21 cellular contexts compared by ENCODE assay signal in the genomic region with DNA sequence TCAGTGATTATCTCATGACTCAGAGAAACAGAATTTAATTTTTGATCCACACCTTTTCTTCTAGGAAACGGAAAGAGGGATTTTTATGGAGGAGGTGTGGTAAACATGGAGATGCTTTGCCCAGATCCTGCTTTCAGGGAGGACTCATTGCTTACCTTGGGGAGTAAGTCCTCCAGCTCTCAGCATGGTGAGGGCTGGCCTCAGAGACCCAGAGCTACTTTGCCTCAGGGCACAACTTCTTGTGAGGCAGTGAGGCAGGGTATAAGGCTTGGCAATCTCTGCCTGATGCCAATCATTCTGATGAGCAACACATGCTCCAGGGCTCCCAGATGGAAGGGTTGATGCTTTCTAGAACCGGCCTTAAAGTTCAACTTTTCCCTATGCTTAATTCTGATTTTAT.
"Had no signal": no experiment of that assay in that cellular context is flagged by ENCODE, and none has a peak within 500 bp of the region (broad histone marks: within the 10 kb centered on the region; RNA-seq: fewer than 3 reads in every experiment).

No MANE protein-coding gene starts in this region.

- H3K9me3 ChIP-seq: colonic mucosa, neutrophil, thoracic aorta had no signal

- DNase-seq: colonic mucosa; dermis blood vessel endothelial cell; effector CD4-positive, alpha-beta T cell; endodermal cell; kidney glomerular epithelial cell; mucosa of descending colon; naive thymus-derived CD8-positive, alpha-beta T cell; psoas muscle; spleen; stimulated activated CD4-positive, alpha-beta T cell treated with anti-CD3 and anti-CD28 coated beads, Interleukin-15, amount 100 ng/mL, for 24 hours; stimulated activated CD4-positive, alpha-beta T cell treated with anti-CD3 and anti-CD28 coated beads, Interleukin-1b, Interleukin-23, amount 100 ng/mL, for 48 hours; stimulated activated CD4-positive, alpha-beta T cell treated with anti-CD3 and anti-CD28 coated beads, Interleukin-4, amount 100 ng/mL, for 4 hours; stimulated activated naive B cell treated with anti-CD40 and anti-IgM and Interleukin-4, amounts not matched to agents 10 μg/mL and 1 μg/mL and 100 μg/mL, for 72 hours; stomach; substantia nigra; transverse colon had no signal

- H3K79me2 ChIP-seq: hepatocyte had no signal

- FAIRE-seq: endothelial cell of umbilical vein had no signal

- H3K4me2 ChIP-seq: hepatocyte had no signal

- H3K27me3 ChIP-seq: colonic mucosa, gastroesophageal sphincter, hepatocyte, neutrophil, spleen, stomach, transverse colon had no signal

- H3K4me1 ChIP-seq: colonic mucosa, gastroesophageal sphincter, psoas muscle, spleen, stomach, transverse colon had no signal

- H2AFZ ChIP-seq: hepatocyte had no signal

- H3K4me3 ChIP-seq: colonic mucosa, gastroesophageal sphincter, hepatocyte, mucosa of descending colon, psoas muscle, spleen, stomach, thoracic aorta, transverse colon had no signal

- H3K36me3 ChIP-seq: colonic mucosa, gastroesophageal sphincter, neutrophil, spleen, stomach, thoracic aorta, transverse colon had no signal

- H3K27ac ChIP-seq: colonic mucosa, gastroesophageal sphincter, hepatocyte, neutrophil, psoas muscle, spleen, stomach, thoracic aorta, transverse colon had no signal
